Comparison of ENCODE assay signal across 1 cellular context in genomic region chr3:136753112-136753939, GRCh38.
TF ChIP-seq lines count a peak whose summit lies in the region.

No MANE protein-coding gene starts in this region.

TF ChIP-seq in HepG2, 621 proteins besides CTCF, POLR2A, EP300 and RAD21 (continued from another document):
- TF ChIP-seq CREB1 (IDR thresholded peaks at IDR 0.05) (no peak), CREB1 (CRISPR knock-in tag; IDR thresholded peaks at IDR 0.05) (0 out of 2 replicates have a peak, but pooled peaks have one; percentile 11), EZH2 (conservative IDR thresholded peaks at IDR 0.05; ENCODE audit: low read depth, low read length) (no peak), SMAD9 (CRISPR knock-in tag; IDR thresholded peaks at IDR 0.05) (no peak), ZFP1 (CRISPR knock-in tag; IDR thresholded peaks at IDR 0.05) (0 out of 2 replicates have a peak, but pooled peaks have one; percentile 9), ZNF263 (CRISPR knock-in tag; IDR thresholded peaks at IDR 0.05) (no peak), XRCC5 (optimal IDR thresholded peaks at IDR 0.05; ENCODE audit: low read length) (no peak), SKI (IDR thresholded peaks at IDR 0.05; ENCODE audit: partially characterized antibody) (no peak), KAT7 (CRISPR knock-in tag; IDR thresholded peaks at IDR 0.05; ENCODE audit: borderline replicate concordance) (0 out of 2 replicates have a peak, but pooled peaks have one; percentile 22), TEAD3 (CRISPR knock-in tag; optimal IDR thresholded peaks at IDR 0.05; ENCODE audit: borderline replicate concordance) (no peak), SIX1 (CRISPR knock-in tag; IDR thresholded peaks at IDR 0.05; ENCODE audit: borderline replicate concordance) (0 out of 2 replicates have a peak, but pooled peaks have one; percentile 10), RORA (CRISPR knock-in tag; IDR thresholded peaks at IDR 0.05) (no peak), MEIS2 (CRISPR knock-in tag; IDR thresholded peaks at IDR 0.05) (no peak), ZNF678 (CRISPR knock-in tag; IDR thresholded peaks at IDR 0.05) (0 out of 2 replicates have a peak, but pooled peaks have one; percentile 23), STAG1 (CRISPR knock-in tag; IDR thresholded peaks at IDR 0.05) (peak; percentile 44), SYNCRIP (IDR thresholded peaks at IDR 0.05; ENCODE audit: insufficient read depth, low read depth, low read length) (no peak), ZNF224 (CRISPR knock-in tag; IDR thresholded peaks at IDR 0.05) (no peak), ZNF652 (CRISPR knock-in tag; IDR thresholded peaks at IDR 0.05; ENCODE audit: borderline replicate concordance, low read depth) (0 out of 2 replicates have a peak, but pooled peaks have one; percentile 9), ZNF317 (CRISPR knock-in tag; IDR thresholded peaks at IDR 0.05) (peak; percentile 24; the same call in 1 of the 2 replicates), ZNF383 (CRISPR knock-in tag; IDR thresholded peaks at IDR 0.05; ENCODE audit: borderline replicate concordance) (0 out of 2 replicates have a peak, but pooled peaks have one; percentile 56), ZNF790 (CRISPR knock-in tag; IDR thresholded peaks at IDR 0.05; ENCODE audit: borderline replicate concordance) (no peak), ZNF670 (CRISPR knock-in tag; IDR thresholded peaks at IDR 0.05; ENCODE audit: borderline replicate concordance) (no peak), RELA (CRISPR knock-in tag; IDR thresholded peaks at IDR 0.05) (no peak), ZNF878 (CRISPR knock-in tag; IDR thresholded peaks at IDR 0.05) (no peak), RXRA (CRISPR knock-in tag; IDR thresholded peaks at IDR 0.05) (no peak), THAP11 (CRISPR knock-in tag; IDR thresholded peaks at IDR 0.05) (no peak)
- TF ChIP-seq, protein P1, sequence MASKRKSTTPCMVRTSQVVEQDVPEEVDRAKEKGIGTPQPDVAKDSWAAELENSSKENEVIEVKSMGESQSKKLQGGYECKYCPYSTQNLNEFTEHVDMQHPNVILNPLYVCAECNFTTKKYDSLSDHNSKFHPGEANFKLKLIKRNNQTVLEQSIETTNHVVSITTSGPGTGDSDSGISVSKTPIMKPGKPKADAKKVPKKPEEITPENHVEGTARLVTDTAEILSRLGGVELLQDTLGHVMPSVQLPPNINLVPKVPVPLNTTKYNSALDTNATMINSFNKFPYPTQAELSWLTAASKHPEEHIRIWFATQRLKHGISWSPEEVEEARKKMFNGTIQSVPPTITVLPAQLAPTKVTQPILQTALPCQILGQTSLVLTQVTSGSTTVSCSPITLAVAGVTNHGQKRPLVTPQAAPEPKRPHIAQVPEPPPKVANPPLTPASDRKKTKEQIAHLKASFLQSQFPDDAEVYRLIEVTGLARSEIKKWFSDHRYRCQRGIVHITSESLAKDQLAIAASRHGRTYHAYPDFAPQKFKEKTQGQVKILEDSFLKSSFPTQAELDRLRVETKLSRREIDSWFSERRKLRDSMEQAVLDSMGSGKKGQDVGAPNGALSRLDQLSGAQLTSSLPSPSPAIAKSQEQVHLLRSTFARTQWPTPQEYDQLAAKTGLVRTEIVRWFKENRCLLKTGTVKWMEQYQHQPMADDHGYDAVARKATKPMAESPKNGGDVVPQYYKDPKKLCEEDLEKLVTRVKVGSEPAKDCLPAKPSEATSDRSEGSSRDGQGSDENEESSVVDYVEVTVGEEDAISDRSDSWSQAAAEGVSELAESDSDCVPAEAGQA (IDR thresholded peaks at IDR 0.05; ENCODE audit: low read depth): no peak
- TF ChIP-seq, protein P1 (CRISPR knock-in tag; IDR thresholded peaks at IDR 0.05; ENCODE audit: borderline replicate concordance): no peak
TF ChIP-seq in HepG2: peak in this region for 11.
